8 cellular contexts compared by ENCODE assay signal in the genomic region with DNA sequence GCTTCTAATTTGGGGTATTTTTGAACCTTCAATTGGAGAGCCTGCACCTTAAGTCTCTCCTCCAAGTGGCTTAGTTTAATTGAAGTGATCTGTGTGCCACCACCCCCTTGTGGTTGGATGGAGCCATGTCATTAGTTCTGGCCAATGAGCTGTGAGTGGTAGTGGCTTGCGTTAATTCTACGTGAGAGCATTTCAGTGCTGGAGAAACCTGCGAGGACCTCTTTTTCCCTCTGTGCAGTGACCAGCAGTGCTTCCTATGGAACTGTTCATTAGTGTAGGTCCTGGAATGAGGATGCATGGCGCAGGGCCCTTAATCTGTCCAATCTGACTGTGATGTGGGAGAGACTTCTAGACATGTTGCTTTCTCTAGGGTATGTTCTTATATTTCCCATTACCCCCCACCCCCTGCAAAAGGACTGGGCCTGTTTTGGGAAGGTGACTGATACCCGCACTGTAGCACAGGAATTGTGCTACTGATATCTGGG. TPM values are rescaled to one million over a fixed set of nuclear protein-coding genes. Genes with fewer than 3 reads are reported as not detected.
DNase-seq lines count a peak whose midpoint lies in the region; ATAC-seq, FAIRE-seq and TF ChIP-seq lines count a peak whose summit lies in the region.

No MANE protein-coding gene starts in this region.

- H3K79me2 ChIP-seq in keratinocyte (ENCODE audit: control insufficient read depth, insufficient read depth, low read length): peaks cover 19% of the 10 kb centered on the region

- H3K36me3 ChIP-seq in body of pancreas (replicated peaks in 1 of 2; ENCODE audit: insufficient read depth in 1 of 2, low read depth in 2 of 2) (no peaks in the 10 kb centered on the region), keratinocyte (ENCODE audit: control insufficient read depth in 2 of 2, extremely low read depth in 1 of 2, insufficient read depth in 2 of 2, low read length in 2 of 2) (no peaks in the 10 kb centered on the region)

- no peak overlapping the region for H3K9ac ChIP-seq in keratinocyte (ENCODE audit: control insufficient read depth, extremely low read depth, insufficient read depth, low read length)

- 30 to 31% methylated on average over 5 of the region's 5 CpGs for WGBS in body of pancreas, 2 donors

- H4K20me1 ChIP-seq in keratinocyte (ENCODE audit: control insufficient read depth, extremely low read depth, insufficient read depth, low read length): no peaks in the 10 kb centered on the region

- H3K9me3 ChIP-seq in body of pancreas (no peaks in the 10 kb centered on the region), keratinocyte (ENCODE audit: control insufficient read depth, low read depth, low read length) (no peaks in the 10 kb centered on the region)

- FAIRE-seq in keratinocyte (lab: Jason Lieb, UNC): no peak

- H3K4me1 ChIP-seq in body of pancreas (peaks cover 47% of the 10 kb centered on the region), keratinocyte (ENCODE audit: control insufficient read depth, extremely low read depth, insufficient read depth, low read length) (peaks cover 17% of the 10 kb centered on the region)

- DNase-seq in NCI-H345 (lab: John Stamatoyannopoulos, UW): peak; percentile 55
- DNase-seq in NCI-H345 treated with DMSO at 0.1 percent for 48 hours (lab: John Stamatoyannopoulos, UW; ENCODE audit: unreplicated experiment): no peak
- peak; percentile 40 for DNase-seq in HFF-Myc (ENCODE audit: extremely low read depth, low read depth)
- DNase-seq in NB4 (ENCODE audit: low read depth): peak; percentile 87
- peak; percentile 49 for DNase-seq in T-helper 22 cell (ENCODE audit: low read depth)
- DNase-seq in body of pancreas: peak; percentile 68 to 78 (median 76)
- DNase-seq in keratinocyte (ENCODE audit: low read depth, low spot score): no peak
- DNase-seq in stimulated activated CD4-positive, alpha-beta T cell treated with anti-CD3 and anti-CD28 coated beads, Interleukin-1b, Interleukin-23, amount 100 ng/mL, for 48 hours: peak; percentile 66

- intact Hi-C loops in body of pancreas (cut with DNase I): no loop called here

- H3K9me1 ChIP-seq in keratinocyte (ENCODE audit: control insufficient read depth, extremely low read depth, insufficient read depth, low read length): no peaks in the 10 kb centered on the region

- no peak overlapping the region for H3K4me2 ChIP-seq in keratinocyte (ENCODE audit: control insufficient read depth, extremely low read depth, insufficient read depth, low read depth, low read length)

- no peaks in the 10 kb centered on the region for H3K27me3 ChIP-seq in body of pancreas
- no peaks in the 10 kb centered on the region for H3K27me3 ChIP-seq in keratinocyte (ENCODE audit: control insufficient read depth, extremely low read depth, insufficient read depth, low read length)

- H3K4me3 ChIP-seq in HFF-Myc (replicated peaks; ENCODE audit: low read depth, low read length): no peak overlapping the region
- H3K4me3 ChIP-seq in NB4 (ENCODE audit: low read depth, low read length): no peak overlapping the region
- H3K4me3 ChIP-seq in body of pancreas: no peak overlapping the region
- no peak overlapping the region for H3K4me3 ChIP-seq in keratinocyte (ENCODE audit: control insufficient read depth in 2 of 3, extremely low read depth in 1 of 3, insufficient read depth in 2 of 3, low read depth in 1 of 3, low read length in 3 of 3)

- H3K27ac ChIP-seq in body of pancreas (no peak overlapping the region), keratinocyte (ENCODE audit: control insufficient read depth, insufficient read depth, low read length) (no peak overlapping the region)

- TF ChIP-seq POLR2A in NB4 (IDR thresholded peaks at IDR 0.05; ENCODE audit: extremely low read depth, insufficient read length) (no peak), body of pancreas (IDR thresholded peaks at IDR 0.05) (no peak)

- dilution Hi-C loops in keratinocyte (cut with MboI; ENCODE audit: extremely low pct_ligation_motif_present, low sequenced_read_pairs): no loop called here

- no peak overlapping the region for H2AFZ ChIP-seq in keratinocyte (ENCODE audit: control insufficient read depth, low read length)

- ATAC-seq in body of pancreas: peak; percentile 37

- peak; percentile 81 for TF ChIP-seq CTCF in HFF-Myc (IDR thresholded peaks at IDR 0.05; ENCODE audit: low read depth, low read length, missing control alignments)
- peak; percentile 95 for TF ChIP-seq CTCF in NB4 (IDR thresholded peaks at IDR 0.05; ENCODE audit: low read depth, low read length)
- TF ChIP-seq CTCF in body of pancreas (IDR thresholded peaks at IDR 0.05): peak; percentile 48 to 86 (median 84)
- peak; percentile 72 to 83 (median 80) for TF ChIP-seq CTCF in keratinocyte (optimal IDR thresholded peaks at IDR 0.05 in 1 of 3, IDR thresholded peaks at IDR 0.05 in 1 of 3, conservative IDR thresholded peaks at IDR 0.05 in 1 of 3; ENCODE audit: extremely low read depth in 1 of 3, insufficient read depth in 2 of 3, low read length in 3 of 3)

RNA-seq across cellular contexts. Expression of gene HILPDA, which starts 3.8 kb away (rescaled TPM):
- 1 to 10 TPM; 7.9 to 9.1 TPM for total RNA-seq in body of pancreas
- 12.8 to 41.6 TPM (median 17.9 TPM) in 3 replicates for polyA plus RNA-seq in keratinocyte
- polyA plus RNA-seq in keratinocyte (2011; ENCODE audit: low read depth): 5.1 TPM
- 11.2 and 16.4 TPM in 2 replicates for polyA plus RNA-seq in keratinocyte (2011; cell fraction: cytosol; rRNA removed)
- 15.1 and 15.8 TPM in 2 replicates for polyA plus RNA-seq in keratinocyte (2011; cell fraction: nucleus; rRNA removed)
- 5.8 and 19.6 TPM in 2 replicates for polyA plus RNA-seq in keratinocyte (2012; ENCODE audit: low replicate concordance)
- polyA minus RNA-seq in keratinocyte: 11.2 to 26.9 TPM (median 11.3 TPM) in 3 replicates
- 8.1 TPM for polyA minus RNA-seq in keratinocyte (2011; cell fraction: cytosol; rRNA and poly(A)+ RNA removed)
- 5.3 and 8.8 TPM in 2 replicates for polyA minus RNA-seq in keratinocyte (2011; cell fraction: nucleus; rRNA and poly(A)+ RNA removed)

RNA-seq across cellular contexts. Expression of gene METTL2B, which starts 17.1 kb away (rescaled TPM):
- total RNA-seq in body of pancreas: 10 to 100 TPM; 15.3 to 18.1 TPM
- 20.9 to 30.7 TPM (median 23.7 TPM) in 3 replicates for polyA plus RNA-seq in keratinocyte
- 34.6 TPM for polyA plus RNA-seq in keratinocyte (2011; ENCODE audit: low read depth)
- 14.9 and 26.5 TPM in 2 replicates for polyA plus RNA-seq in keratinocyte (2011; cell fraction: cytosol; rRNA removed)
- polyA plus RNA-seq in keratinocyte (2011; cell fraction: nucleus; rRNA removed): 22.4 and 30.6 TPM in 2 replicates
- 17.6 and 21.7 TPM in 2 replicates for polyA plus RNA-seq in keratinocyte (2012; ENCODE audit: low replicate concordance)
- polyA minus RNA-seq in keratinocyte: 9.2 to 36.1 TPM (median 22.4 TPM) in 3 replicates
- polyA minus RNA-seq in keratinocyte (2011; cell fraction: cytosol; rRNA and poly(A)+ RNA removed): 28.0 TPM
- 17.5 and 25.0 TPM in 2 replicates for polyA minus RNA-seq in keratinocyte (2011; cell fraction: nucleus; rRNA and poly(A)+ RNA removed)

RNA-seq across cellular contexts. Expression of gene IMPDH1, which starts 49.7 kb away (rescaled TPM):
- 10 to 100 TPM; 23.9 to 46.1 TPM for total RNA-seq in body of pancreas
- polyA plus RNA-seq in keratinocyte: 50.0 to 62.5 TPM (median 56.2 TPM) in 3 replicates
- 16.9 TPM for polyA plus RNA-seq in keratinocyte (2011; ENCODE audit: low read depth)
- 32.5 and 55.4 TPM in 2 replicates for polyA plus RNA-seq in keratinocyte (2011; cell fraction: cytosol; rRNA removed)
- polyA plus RNA-seq in keratinocyte (2011; cell fraction: nucleus; rRNA removed): 55.2 and 60.9 TPM in 2 replicates
- 21.8 and 72.4 TPM in 2 replicates for polyA plus RNA-seq in keratinocyte (2012; ENCODE audit: low replicate concordance)
- 77.7 to 199 TPM (median 83.4 TPM) in 3 replicates for polyA minus RNA-seq in keratinocyte
- polyA minus RNA-seq in keratinocyte (2011; cell fraction: cytosol; rRNA and poly(A)+ RNA removed): 80.6 TPM
- 36.9 and 47.0 TPM in 2 replicates for polyA minus RNA-seq in keratinocyte (2011; cell fraction: nucleus; rRNA and poly(A)+ RNA removed)

Comparison
In these comparisons a context has a peak if more than half of its experiments do, and no peak if none do; other contexts are left out.
1. DNase-seq: peak in NCI-H345 (single experiment), HFF-Myc (single experiment), NB4 (single experiment), T-helper 22 cell (single experiment), body of pancreas (4 of 4) and stimulated activated CD4-positive, alpha-beta T cell treated with anti-CD3 and anti-CD28 coated beads, Interleukin-1b, Interleukin-23, amount 100 ng/mL, for 48 hours (single experiment); none in NCI-H345 treated with DMSO at 0.1 percent for 48 hours (single experiment) and keratinocyte (single experiment).
2. Peak in every context shown above with its lines, with median percentiles within 50 percentile points of each other: CTCF ChIP-seq.